ENCODE assay signal across 18 cellular contexts in genomic region chr5:132209901-132210545, GRCh38.
"Had no signal": no experiment of that assay in that cellular context is flagged by ENCODE, and none has a peak within 500 bp of the region (broad histone marks: within the 10 kb centered on the region; RNA-seq: fewer than 3 reads in every experiment).

No MANE protein-coding gene starts in this region.

- ATAC-seq: activated CD4-positive, CD25-positive, alpha-beta regulatory T cell treated with anti-CD3 and anti-CD28 coated beads, Interleukin-2, amount 50 U/mL, for 24 hours; body of pancreas; gastrocnemius medialis had no signal

- H3K4me3 Mint-ChIP-seq: activated naive CD8-positive, alpha-beta T cell treated with anti-CD3 and anti-CD28 coated beads, Interleukin-2, amount 10 ng/mL, durations not matched to agents 7 days and 5 days; nephron had no signal

- H3K27me3 ChIP-seq: body of pancreas, gastrocnemius medialis, stomach had no signal

- H3K27ac ChIP-seq: gastrocnemius medialis, parathyroid adenoma, skin epidermis, stomach had no signal

- H3K9me3 Mint-ChIP-seq: activated naive CD8-positive, alpha-beta T cell treated with anti-CD3 and anti-CD28 coated beads, Interleukin-2, amount 10 ng/mL, durations not matched to agents 7 days and 5 days; activated T-helper 2 cell treated with anti-CD3 and anti-CD28 coated beads, Interferon-gamma antibody, Interleukin-2, Interleukin-4, amounts not matched to agents 10 μg/mL and 5 μg/mL and 100 μg/mL, durations not matched to agents 14 hours and 24 hours and 36 hours; nephron had no signal

- DNase-seq: activated CD4-positive, alpha-beta T cell treated with anti-CD3 and anti-CD28 coated beads, Interleukin-2, amount 50 U/mL, for 48 hours; activated naive CD4-positive, alpha-beta T cell treated with Interleukin-2 at 50 U/mL for 16 hours; activated naive CD8-positive, alpha-beta T cell treated with anti-CD3 and anti-CD28 coated beads, Interleukin-2, amount 10 ng/mL, durations not matched to agents 7 days and 5 days; activated T-cell treated with anti-CD3 and anti-CD28 coated beads, Interleukin-2, amount 50 U/mL, for 1 hour; amygdala; cortex of kidney; gastrocnemius medialis; kidney glomerular epithelial cell; mesendoderm; stimulated activated CD4-positive, alpha-beta T cell treated with anti-CD3 and anti-CD28 coated beads, Interleukin-15, amount 100 ng/mL, for 24 hours; stimulated activated CD4-positive, alpha-beta T cell treated with anti-CD3 and anti-CD28 coated beads, Interleukin-2, amount 100 ng/mL, for 48 hours; stomach had no signal

- H3K27me3 Mint-ChIP-seq: activated naive CD8-positive, alpha-beta T cell treated with anti-CD3 and anti-CD28 coated beads, Interleukin-2, amount 10 ng/mL, durations not matched to agents 7 days and 5 days had no signal

- H3K27ac Mint-ChIP-seq: activated naive CD8-positive, alpha-beta T cell treated with anti-CD3 and anti-CD28 coated beads, Interleukin-2, amount 10 ng/mL, durations not matched to agents 7 days and 5 days; activated T-helper 2 cell treated with anti-CD3 and anti-CD28 coated beads, Interferon-gamma antibody, Interleukin-2, Interleukin-4, amounts not matched to agents 10 μg/mL and 5 μg/mL and 100 μg/mL, durations not matched to agents 14 hours and 24 hours and 36 hours; nephron had no signal

- H3K4me3 ChIP-seq: body of pancreas, gastrocnemius medialis, skin epidermis, stomach had no signal

- H3K9me3 ChIP-seq: body of pancreas, gastrocnemius medialis, stomach had no signal
